ENCODE assay signal across 8 cellular contexts in the genomic region with DNA sequence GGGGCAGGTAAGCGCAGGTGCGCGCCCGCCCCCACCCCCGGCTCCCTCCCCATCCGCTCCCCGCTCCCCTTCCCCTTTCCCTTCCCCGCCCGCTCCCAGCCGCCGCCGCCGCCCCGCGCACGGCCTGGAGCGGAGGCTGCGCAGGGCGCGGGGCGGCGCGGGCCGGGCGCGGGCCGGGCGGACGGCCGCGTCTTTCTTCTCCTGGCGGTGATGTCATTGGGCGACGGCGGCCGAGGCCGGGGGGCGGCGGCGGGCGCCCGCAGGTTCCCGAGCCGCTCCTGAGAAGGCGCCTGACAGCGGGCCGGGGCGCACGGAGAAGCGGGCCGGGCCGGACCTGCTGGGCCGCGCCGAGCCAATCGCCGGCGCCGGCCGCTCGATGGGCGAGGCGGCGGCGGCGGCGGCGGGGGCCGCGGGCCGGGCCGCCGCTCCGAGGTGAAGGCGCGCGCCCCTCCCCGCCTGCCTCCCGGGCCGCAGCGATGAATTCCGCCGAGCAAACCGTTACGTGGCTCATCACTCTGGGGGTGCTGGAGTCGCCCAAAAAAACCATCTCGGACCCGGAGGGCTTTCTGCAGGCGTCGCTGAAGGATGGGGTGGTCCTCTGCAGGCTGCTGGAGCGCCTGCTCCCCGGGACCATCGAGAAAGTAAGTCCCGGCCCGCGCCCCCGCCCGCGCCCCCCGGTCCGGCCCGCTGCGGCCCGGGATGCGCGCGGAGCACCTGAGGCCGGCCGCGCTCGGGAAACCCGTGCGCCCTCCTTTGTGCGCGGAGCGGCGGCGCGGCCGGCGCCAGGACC. TPM values are rescaled to one million over a fixed set of nuclear protein-coding genes. Genes with fewer than 3 reads are reported as not detected.
A peak's percentile ranks its signal among the peaks of the same experiment; 100 is the strongest.
DNase-seq lines count a peak whose midpoint lies in the region; FAIRE-seq lines count a peak whose summit lies in the region.

Gene ARHGEF7, plus strand, starts transcription at position 260 of the 790 bp plus-strand sequence. Its CDS starts 217 bp downstream, at position 477.

- peaks cover 0 to 4% (median 0%) of the 10 kb centered on the region in 6 donors for H3K9me3 Mint-ChIP-seq in immature natural killer cell

- no peak for FAIRE-seq in small intestine (lab: Jason Lieb, UNC)

- peaks cover 0 to 23% of the 10 kb centered on the region in 2 donors for H3K27me3 ChIP-seq in small intestine (ENCODE audit: control insufficient read depth in 2 of 2, insufficient read depth in 2 of 2, low read length in 2 of 2)

- H3K4me1 ChIP-seq in small intestine (ENCODE audit: control insufficient read depth in 2 of 2, insufficient read depth in 1 of 2, low read depth in 1 of 2, low read length in 1 of 2) = no peaks in the 10 kb centered on the region

- WGBS in small intestine, 3 donors = 1% methylated on average over 47 to 121 of the region's 121 CpGs

- peak; percentile 49 for DNase-seq in NCI-H2227 (lab: John Stamatoyannopoulos, UW; ENCODE audit: unreplicated experiment)
- DNase-seq in NCI-H2227 treated with DMSO at 0.1 percent for 48 hours (lab: John Stamatoyannopoulos, UW) = no peak
- peak; percentile 46 for DNase-seq in NCI-H1092 treated with DMSO at 0.1 percent for 48 hours (lab: John Stamatoyannopoulos, UW)
- peak; percentile 4 to 21 for DNase-seq in T47D (ENCODE audit: low read depth in 1 of 2, low spot score in 1 of 2)
- no peak for DNase-seq in immature natural killer cell
- DNase-seq in small intestine = no peak
- DNase-seq in SK-N-DZ (ENCODE audit: low spot score) = no peak
- DNase-seq in cortex of kidney (lab: John Stamatoyannopoulos, UW) = no peak

- H3K27ac Mint-ChIP-seq in immature natural killer cell = peak within 1 kb of the TSS in 1 of 6 donors; percentile 25

- H3K9me3 ChIP-seq in small intestine (ENCODE audit: control insufficient read depth, low read depth) = no peaks in the 10 kb centered on the region

- peaks cover 15 to 19% of the 10 kb centered on the region in 2 donors for H3K4me1 Mint-ChIP-seq in immature natural killer cell

- peak within 1 kb of the TSS; percentile 37 to 73 for H3K4me3 ChIP-seq in small intestine (ENCODE audit: low read depth in 1 of 2, low read length in 2 of 2)

- peaks cover 22 to 31% (median 25%) of the 10 kb centered on the region in 3 donors for H3K27me3 Mint-ChIP-seq in immature natural killer cell (ENCODE audit: low read depth in 3 of 3)

- H3K36me3 ChIP-seq in small intestine (ENCODE audit: control insufficient read depth in 2 of 2, insufficient read depth in 2 of 2, low read length in 2 of 2) = no peaks in the 10 kb centered on the region

- in situ Hi-C loops in T47D (cut with HindIII; ENCODE audit: low pct_unique_long_range_greater_than_20kb, low sequenced_read_pairs) = no loop called here

- peaks cover 0 to 3% (median 0%) of the 10 kb centered on the region in 3 donors for H3K36me3 Mint-ChIP-seq in immature natural killer cell

- H3K27ac ChIP-seq in small intestine (ENCODE audit: low read depth in 1 of 2, low read length in 1 of 2) = peak within 1 kb of the TSS in 1 of 2 donors; percentile 33

- peak within 1 kb of the TSS; percentile 80 to 90 (median 84) for H3K4me3 Mint-ChIP-seq in immature natural killer cell

RNA-seq across cellular contexts. Expression of gene ARHGEF7, which starts in this region (rescaled TPM):
- polyA plus RNA-seq in immature natural killer cell (10 to 100 TPM in 1 of 3 donors, 1 to 10 TPM in 2; 7.8 to 16.4 (median 7.9) TPM), small intestine (10 to 100 TPM; 21.6 to 26.4 (median 22.9) TPM)
- 25.8 and 36.0 TPM in 2 replicates for polyA plus RNA-seq in SK-N-DZ (2014; cell fraction: cytosol; rRNA removed)
- polyA plus RNA-seq in SK-N-DZ (2014; cell fraction: nucleus; rRNA removed) = 49.1 and 94.3 TPM in 2 replicates

Comparison
In these comparisons a context has a peak if more than half of its experiments do, and no peak if none do; other contexts are left out.
1. DNase-seq: peak in NCI-H2227 (single experiment), NCI-H1092 treated with DMSO at 0.1 percent for 48 hours (single experiment) and T47D (2 of 2); none in NCI-H2227 treated with DMSO at 0.1 percent for 48 hours (single experiment), immature natural killer cell (0 of 3), small intestine (single experiment), SK-N-DZ (single experiment) and cortex of kidney (single experiment).